ENCODE assay signal across 8 cellular contexts in genomic region chr1:120176092-120176855, GRCh38. TPM values are rescaled to one million over a fixed set of nuclear protein-coding genes. Genes with fewer than 3 reads are reported as not detected.
A peak's percentile ranks its signal among the peaks of the same experiment; 100 is the strongest.
DNase-seq lines count a peak whose midpoint lies in the region; ATAC-seq, FAIRE-seq and TF ChIP-seq lines count a peak whose summit lies in the region.

TSS of gene SEC22B (minus strand) at chr1:120176520. CDS start at chr1:120176381, 139 bp downstream.

- H2BK5ac ChIP-seq in trophoblast cell (ENCODE audit: low read depth, low read length, poor library complexity): peak within 1 kb of the TSS; percentile 19

- peak within 1 kb of the TSS; percentile 94 for H3K27ac Mint-ChIP-seq in activated naive CD8-positive, alpha-beta T cell treated with anti-CD3 and anti-CD28 coated beads, Interleukin-2, amount 50 U/mL, for 24 hours

- no peak within 1 kb of the TSS for H3K23ac ChIP-seq in trophoblast cell (ENCODE audit: low read length)

- H3K9me3 ChIP-seq in trophoblast cell (ENCODE audit: insufficient read depth, low read depth, low read length): peaks cover 1% of the 10 kb centered on the region
- H3K9me3 ChIP-seq in tibial nerve: no peaks in the 10 kb centered on the region

- peak within 1 kb of the TSS; percentile 60 for H3K4me2 ChIP-seq in trophoblast cell (ENCODE audit: low read length)

- H2AFZ ChIP-seq in trophoblast cell (ENCODE audit: insufficient read depth, low read length, poor library complexity): peak within 1 kb of the TSS; percentile 92

- FAIRE-seq in GM12892 (lab: Jason Lieb, UNC): no peak

- H3K27me3 Mint-ChIP-seq in activated naive CD8-positive, alpha-beta T cell treated with anti-CD3 and anti-CD28 coated beads, Interleukin-2, amount 50 U/mL, for 24 hours: no peaks in the 10 kb centered on the region

- H3K4me1 ChIP-seq in trophoblast cell (ENCODE audit: control insufficient read depth in 1 of 2, insufficient read depth in 2 of 2, low read length in 2 of 2) (no peaks in the 10 kb centered on the region), tibial nerve (peaks cover 0 to 19% (median 3%) of the 10 kb centered on the region in 4 donors)

- intact Hi-C loops in cardiac septum (cut with DNase I): no loop called here

- H3K14ac ChIP-seq in trophoblast cell (ENCODE audit: low read length): peak within 1 kb of the TSS; percentile 50

- H3K79me2 ChIP-seq in trophoblast cell (ENCODE audit: control insufficient read depth, insufficient read depth, low read length, poor library complexity): peaks cover 3% of the 10 kb centered on the region

- H3K27me3 ChIP-seq in trophoblast cell (ENCODE audit: insufficient read depth, low read length) (no peaks in the 10 kb centered on the region), tibial nerve (no peaks in the 10 kb centered on the region)

- peaks cover 12% of the 10 kb centered on the region for H3K4me1 Mint-ChIP-seq in activated naive CD8-positive, alpha-beta T cell treated with anti-CD3 and anti-CD28 coated beads, Interleukin-2, amount 50 U/mL, for 24 hours

- H3K9ac ChIP-seq in trophoblast cell (ENCODE audit: low read length): peak within 1 kb of the TSS; percentile 87

- peak within 1 kb of the TSS; percentile 44 for H4K91ac ChIP-seq in trophoblast cell (ENCODE audit: low read depth, low read length)

- TF ChIP-seq EP300 in tibial nerve (IDR thresholded peaks at IDR 0.05): peak; percentile 91 to 99

- DNase-seq in GM12892 (ENCODE audit: insufficient read length) (peak; percentile 63), NCI-H1436 (lab: John Stamatoyannopoulos, UW) (peak; percentile 87), SW480 (ENCODE audit: low spot score) (peak; percentile 92), cardiac septum (ENCODE audit: low spot score) (peak; percentile 96), trophoblast cell (peak; percentile 97 to 100), tibial nerve (ENCODE audit: low spot score in 2 of 2) (peak; percentile 77 to 87)
- DNase-seq in activated naive CD8-positive, alpha-beta T cell treated with anti-CD3 and anti-CD28 coated beads, Interleukin-2, amount 50 U/mL, for 24 hours: peak; percentile 88

- H3K79me1 ChIP-seq in trophoblast cell (ENCODE audit: low read length): peaks cover 5% of the 10 kb centered on the region

- H3K4me3 Mint-ChIP-seq in activated naive CD8-positive, alpha-beta T cell treated with anti-CD3 and anti-CD28 coated beads, Interleukin-2, amount 50 U/mL, for 24 hours: peak within 1 kb of the TSS; percentile 97

- H3K4me3 ChIP-seq in trophoblast cell (ENCODE audit: low read depth, low read length) (peak within 1 kb of the TSS; percentile 96), tibial nerve (peak within 1 kb of the TSS; percentile 76 to 95 (median 84))

- H3K27ac ChIP-seq in trophoblast cell (ENCODE audit: low read depth, low read length) (peak within 1 kb of the TSS; percentile 92), tibial nerve (peak within 1 kb of the TSS; percentile 85 to 97 (median 90))

- no peak within 1 kb of the TSS for H2BK12ac ChIP-seq in trophoblast cell (ENCODE audit: low read length)

- whole genome bisulfite sequencing in trophoblast cell (ENCODE audit: extremely low coverage, insufficient coverage, insufficient read length): no CpG with 5 or more reads among the region's 39 CpGs
- 3 to 4% methylated on average over 29 to 37 of the region's 39 CpGs for WGBS in tibial nerve, 2 donors

- no peaks in the 10 kb centered on the region for H3K9me3 Mint-ChIP-seq in activated naive CD8-positive, alpha-beta T cell treated with anti-CD3 and anti-CD28 coated beads, Interleukin-2, amount 50 U/mL, for 24 hours

- H3K36me3 ChIP-seq in trophoblast cell (ENCODE audit: control insufficient read depth in 1 of 2, insufficient read depth in 2 of 2, low read length in 2 of 2) (no peaks in the 10 kb centered on the region), tibial nerve (no peaks in the 10 kb centered on the region)

- peak within 1 kb of the TSS; percentile 85 for H4K8ac ChIP-seq in trophoblast cell (ENCODE audit: low read depth, low read length)

- H2BK120ac ChIP-seq in trophoblast cell (ENCODE audit: insufficient read depth, low read length, poor library complexity): peak within 1 kb of the TSS; percentile 54

- peak within 1 kb of the TSS; percentile 3 for H3K4ac ChIP-seq in trophoblast cell (ENCODE audit: low read depth, low read length)

- TF ChIP-seq POLR2A in GM12892 (IDR thresholded peaks at IDR 0.05; ENCODE audit: low read depth, low read length) (peak; percentile 94), tibial nerve (IDR thresholded peaks at IDR 0.05) (peak; percentile 93 to 94)

- H2AK5ac ChIP-seq in trophoblast cell (ENCODE audit: low read length): peak within 1 kb of the TSS; percentile 54

- ATAC-seq in HG02840 (IDR thresholded peaks at IDR 0.05; ENCODE audit: low FRiP score, unreplicated experiment): peak; percentile 94
- peak; percentile 100 for ATAC-seq in activated naive CD8-positive, alpha-beta T cell treated with anti-CD3 and anti-CD28 coated beads, Interleukin-2, amount 50 U/mL, for 24 hours

- peak within 1 kb of the TSS; percentile 94 for H4K12ac ChIP-seq in trophoblast cell (ENCODE audit: low read depth, low read length)

- H3K18ac ChIP-seq in trophoblast cell (ENCODE audit: low read length): peak within 1 kb of the TSS; percentile 54

- TF ChIP-seq CTCF in tibial nerve (IDR thresholded peaks at IDR 0.05): peak in 1 of 5 experiments; percentile 31

- H3K36me3 Mint-ChIP-seq in activated naive CD8-positive, alpha-beta T cell treated with anti-CD3 and anti-CD28 coated beads, Interleukin-2, amount 50 U/mL, for 24 hours (ENCODE audit: low read depth): no peaks in the 10 kb centered on the region

RNA-seq across cellular contexts. Expression of gene SEC22B, which starts in this region (rescaled TPM):
- 22.1 TPM for polyA plus RNA-seq in GM12892 (2012; ENCODE audit: missing spikeins)
- total RNA-seq in cardiac septum: 18.4 TPM
- 20.4 and 21.3 TPM in 2 replicates for polyA plus RNA-seq in trophoblast cell (2013)
- 10 to 100 TPM; 22.5 to 27.7 (median 24.8) TPM for total RNA-seq in tibial nerve

Comparison
In these comparisons a context has a peak if more than half of its experiments do, and no peak if none do; other contexts are left out.
1. Peak in every context shown above with its lines: DNase-seq, ATAC-seq, H3K4me3 ChIP-seq and H3K27ac ChIP-seq.